In the genomic region with DNA sequence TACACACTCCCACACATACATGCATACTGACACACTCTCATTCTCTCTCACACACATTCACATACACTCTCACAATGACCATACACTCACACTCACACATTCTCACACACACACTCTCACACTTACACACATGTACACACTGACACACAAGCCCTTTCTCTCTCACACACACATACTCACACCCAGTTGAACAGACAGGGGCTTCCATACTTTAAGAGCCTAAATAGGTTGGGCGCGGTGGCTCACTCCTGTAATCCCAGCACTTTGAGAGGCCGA, we compare ENCODE assay signal across 20 cellular contexts.
A peak's percentile ranks its signal among the peaks of the same experiment; 100 is the strongest.
DNase-seq lines count a peak whose midpoint lies in the region; ATAC-seq, FAIRE-seq and TF ChIP-seq lines count a peak whose summit lies in the region.
"Had no signal": no experiment of that assay in that cellular context is flagged by ENCODE, and none has a peak within 500 bp of the region (broad histone marks: within the 10 kb centered on the region; RNA-seq: fewer than 3 reads in every experiment).

No MANE protein-coding gene starts in this region.

- no peaks in the 10 kb centered on the region for H3K79me2 ChIP-seq in HepG2 (ENCODE audit: insufficient read depth, low read length)
- H3K79me2 ChIP-seq in H1 (ENCODE audit: control insufficient read depth in 1 of 2, insufficient read depth in 2 of 2, low read length in 2 of 2) = peaks cover 0 to 4% of the 10 kb centered on the region in 2 experiments; a peak in 2 of 4 replicates
- no peaks in the 10 kb centered on the region for H3K79me2 ChIP-seq in mesendoderm (ENCODE audit: control insufficient read depth, insufficient read depth, low read length)

- H4K20me1 ChIP-seq in HepG2 (ENCODE audit: insufficient read depth, low read length) = no peaks in the 10 kb centered on the region
- H4K20me1 ChIP-seq in H1 (replicated peaks in 1 of 2; ENCODE audit: control insufficient read depth in 1 of 2, insufficient read depth in 2 of 2, low read length in 2 of 2) = peaks cover 0 to 8% of the 10 kb centered on the region in 2 experiments
- H4K20me1 ChIP-seq: BLaER1 had no signal

- H3K4me1 Mint-ChIP-seq in activated CD4-positive, alpha-beta memory T cell treated with anti-CD3 and anti-CD28 coated beads, Interleukin-2, amount 10 ng/mL, durations not matched to agents 7 days and 5 days = peaks cover 1% of the 10 kb centered on the region
- H3K4me1 Mint-ChIP-seq: CD14-positive monocyte; CD4-positive, alpha-beta memory T cell had no signal

- in situ Hi-C loops in HepG2 (cut with HindIII; ENCODE audit: extremely low pct_ligation_motif_present, low pct_unique_long_range_greater_than_20kb) = no loop called here

- H3K23me2 ChIP-seq in H1 (ENCODE audit: low read depth, low read length) = peaks cover 10% of the 10 kb centered on the region

- TF ChIP-seq EP300 in HepG2 (IDR thresholded peaks at IDR 0.05; ENCODE audit: low read depth in 2 of 2, low read length in 2 of 2) = no peak
- TF ChIP-seq EP300 in HepG2 (CRISPR knock-in tag; IDR thresholded peaks at IDR 0.05; ENCODE audit: borderline replicate concordance) = no peak
- TF ChIP-seq EP300 in H1 (IDR thresholded peaks at IDR 0.05; ENCODE audit: borderline replicate concordance in 1 of 2, low read depth in 2 of 2, low read length in 2 of 2) = no peak

- H3K4me1 ChIP-seq in HepG2 (ENCODE audit: insufficient read depth, low read length) (no peaks in the 10 kb centered on the region), right lobe of liver (peaks cover 0 to 4% (median 0%) of the 10 kb centered on the region in 4 donors), H1 (replicated peaks in 1 of 4; ENCODE audit: control insufficient read depth in 3 of 4, insufficient read depth in 4 of 4, low read length in 3 of 4) (peaks cover 0 to 24% (median 19%) of the 10 kb centered on the region in 4 experiments), mesendoderm (ENCODE audit: control insufficient read depth, low read depth, low read length) (peaks cover 15% of the 10 kb centered on the region)
- H3K4me1 ChIP-seq: A549, BLaER1 had no signal

- H3K36me3 ChIP-seq in HepG2 (replicated peaks in 1 of 2; ENCODE audit: control insufficient read depth in 1 of 2, insufficient read depth in 2 of 2, low read length in 2 of 2) (no peaks in the 10 kb centered on the region), right lobe of liver (no peaks in the 10 kb centered on the region), H1 (ENCODE audit: control insufficient read depth in 2 of 4, insufficient read depth in 4 of 4, low read length in 3 of 4) (no peaks in the 10 kb centered on the region; a peak in 1 of 8 replicates), mesendoderm (ENCODE audit: control insufficient read depth, insufficient read depth, low read length) (no peaks in the 10 kb centered on the region)
- H3K36me3 ChIP-seq: BLaER1 had no signal

- no peak overlapping the region for H3K4me3 ChIP-seq in HepG2 (replicated peaks in 1 of 3; ENCODE audit: insufficient read depth in 1 of 3, low read depth in 2 of 3, low read length in 3 of 3)
- H3K4me3 ChIP-seq in right lobe of liver = no peak overlapping the region
- H3K4me3 ChIP-seq in H1 (ENCODE audit: extremely low read depth in 1 of 4, insufficient read depth in 2 of 4, low read depth in 3 of 4, low read length in 4 of 4) = no peak overlapping the region
- H3K4me3 ChIP-seq in mesendoderm (ENCODE audit: low read length) = no peak overlapping the region
- H3K4me3 ChIP-seq: A549, BLaER1, GM23248 had no signal

- ATAC-seq in HepG2 (no peak), right lobe of liver (no peak), GM18861 (IDR thresholded peaks at IDR 0.05; ENCODE audit: unreplicated experiment) (no peak)
- ATAC-seq: A549 had no signal

- H3K27ac ChIP-seq in HepG2 (ENCODE audit: extremely low read length, insufficient read depth, low read length) (no peak overlapping the region), right lobe of liver (no peak overlapping the region), H1 (ENCODE audit: low read depth, low read length) (no peak overlapping the region), mesendoderm (ENCODE audit: low read depth, low read length) (no peak overlapping the region)
- H3K27ac ChIP-seq: 22Rv1, A549, BLaER1, GM23248 had no signal

- no peak overlapping the region for H3K27ac Mint-ChIP-seq in activated CD4-positive, alpha-beta memory T cell treated with anti-CD3 and anti-CD28 coated beads, Interleukin-2, amount 10 ng/mL, durations not matched to agents 7 days and 5 days
- H3K27ac Mint-ChIP-seq: CD14-positive monocyte; CD4-positive, alpha-beta memory T cell; HFFc6 had no signal

- no peak overlapping the region for H3K18ac ChIP-seq in H1 (ENCODE audit: extremely low read depth, low read length)
- H3K18ac ChIP-seq in mesendoderm (ENCODE audit: low read length) = no peak overlapping the region

- H3K56ac ChIP-seq in H1 (replicated peaks; ENCODE audit: insufficient read length, low read depth, low read length) = no peak overlapping the region
- no peak overlapping the region for H3K56ac ChIP-seq in mesendoderm (ENCODE audit: low read length)

- H2AK5ac ChIP-seq in H1 (ENCODE audit: low read depth, low read length) (peak overlapping the region; percentile 97), mesendoderm (ENCODE audit: low read length) (peak overlapping the region; percentile 24)

- no peak for DNase-seq in HepG2 (ENCODE audit: low spot score)
- DNase-seq in right lobe of liver = no peak
- DNase-seq in H1 (ENCODE audit: low read depth in 1 of 2, low spot score in 2 of 2) = peak in 1 of 2 experiments; percentile 22
- no peak for DNase-seq in mesendoderm
- peak; percentile 12 for DNase-seq in ureter (ENCODE audit: low spot score)
- DNase-seq in activated CD4-positive, alpha-beta memory T cell treated with anti-CD3 and anti-CD28 coated beads, Interleukin-2, amount 10 ng/mL, durations not matched to agents 7 days and 5 days = no peak
- DNase-seq in AML-193 (lab: John Stamatoyannopoulos, UW) = no peak
- DNase-seq: CD4-positive, alpha-beta memory T cell; DMS153; DMS79; GDM1; GM23248; HCEC 1CT; HFFc6 had no signal

- FAIRE-seq in HepG2 (lab: Jason Lieb, UNC) (no peak), H1 (lab: Jason Lieb, UNC) (peak; percentile 13)
- FAIRE-seq: A549, H54 had no signal

- H3K14ac ChIP-seq in H1 (ENCODE audit: insufficient read length) = no peak overlapping the region

- intact Hi-C loops in HepG2 (cut with micrococcal nuclease; ENCODE audit: unreplicated experiment) (no loop called here), right lobe of liver (cut with DNase I) (no loop called here)

- peak overlapping the region; percentile 96; the same call in 1 of the 2 replicates for H2BK12ac ChIP-seq in H1 (ENCODE audit: low read depth, low read length)

- CTCF ChIA-PET in HepG2 (lab: Yijun Ruan, JAX; ENCODE audit: low intra/inter-chr PET ratio, low total read pairs) = no interaction called here
- CTCF ChIA-PET in H1 (lab: Charles Lee; ENCODE audit: partially characterized antibody) = interaction anchor here (1.1 to 1.6 kb wide), 2 partner anchors 8 to 234 kb away, joined by 3 to 4 read pairs; no protein-coding TSS in a partner anchor
- CTCF ChIA-PET in activated CD4-positive, alpha-beta memory T cell treated with anti-CD3 and anti-CD28 coated beads, Interleukin-2, amount 10 ng/mL, durations not matched to agents 7 days and 5 days (lab: Charles Lee) = no interaction called here

- H3K9me3 Mint-ChIP-seq in activated CD4-positive, alpha-beta memory T cell treated with anti-CD3 and anti-CD28 coated beads, Interleukin-2, amount 10 ng/mL, durations not matched to agents 7 days and 5 days = no peaks in the 10 kb centered on the region
- H3K9me3 Mint-ChIP-seq: CD14-positive monocyte had no signal

- peak overlapping the region; percentile 24; the same call in 1 of the 2 replicates for H2BK20ac ChIP-seq in H1 (ENCODE audit: low read length)

- H2BK15ac ChIP-seq in H1 (ENCODE audit: low read length) (peak overlapping the region; percentile 98), mesendoderm (replicated peaks; ENCODE audit: low read depth) (no peak overlapping the region)

- H3K79me1 ChIP-seq in H1 (ENCODE audit: low read depth, low read length) (no peaks in the 10 kb centered on the region), mesendoderm (ENCODE audit: low read length) (no peaks in the 10 kb centered on the region)

- H3K4ac ChIP-seq in H1 (replicated peaks; ENCODE audit: insufficient read length, low read depth, low read length) = peak overlapping the region; percentile 80
- H3K4ac ChIP-seq in mesendoderm (ENCODE audit: low read depth, low read length) = no peak overlapping the region

- no TSS peak for BruUV-seq in HepG2 (replicated peaks; lab: Mats Ljungman, UMichigan)

- TF ChIP-seq POLR2A in HepG2 (IDR thresholded peaks at IDR 0.05; ENCODE audit: insufficient read depth in 1 of 2, low read depth in 2 of 2, low read length in 2 of 2) (no peak), right lobe of liver (IDR thresholded peaks at IDR 0.05) (no peak), H1 (IDR thresholded peaks at IDR 0.05; ENCODE audit: control extremely low read depth in 1 of 2, low read depth in 2 of 2, low read length in 2 of 2) (no peak)

- H4K91ac ChIP-seq in H1 (replicated peaks; ENCODE audit: insufficient read length, low read length) = peak overlapping the region; percentile 96

- POLR2A ChIA-PET in HepG2 (lab: Yijun Ruan, JAX) (no interaction called here), H1 (lab: Charles Lee; ENCODE audit: partially characterized antibody) (interaction anchor here (0.6 kb wide), 1 partner anchor 12 kb away, joined by 3 read pairs; no protein-coding TSS in a partner anchor)
- POLR2A ChIA-PET in activated CD4-positive, alpha-beta memory T cell treated with anti-CD3 and anti-CD28 coated beads, Interleukin-2, amount 10 ng/mL, durations not matched to agents 7 days and 5 days (lab: Charles Lee) = no interaction called here

- no peaks in the 10 kb centered on the region for H3K36me3 Mint-ChIP-seq in activated CD4-positive, alpha-beta memory T cell treated with anti-CD3 and anti-CD28 coated beads, Interleukin-2, amount 10 ng/mL, durations not matched to agents 7 days and 5 days (ENCODE audit: low read depth)
- H3K36me3 Mint-ChIP-seq: CD14-positive monocyte; CD4-positive, alpha-beta memory T cell had no signal

- H3K9ac ChIP-seq in HepG2 (ENCODE audit: insufficient read depth, low read depth, low read length) (no peak overlapping the region), H1 (replicated peaks in 1 of 4; ENCODE audit: extremely low read depth in 1 of 4, low read depth in 3 of 4, low read length in 3 of 4) (no peak overlapping the region), mesendoderm (ENCODE audit: low read length) (no peak overlapping the region)
- H3K9ac ChIP-seq: BLaER1, GM23248 had no signal

- TF ChIP-seq RAD21 in HepG2 (CRISPR knock-in tag; IDR thresholded peaks at IDR 0.05) (no peak), H1 (IDR thresholded peaks at IDR 0.05 in 1 of 2, conservative IDR thresholded peaks at IDR 0.05 in 1 of 2; ENCODE audit: low read depth in 2 of 2, low read length in 2 of 2) (no peak)

- H3K9me3 ChIP-seq in HepG2 (ENCODE audit: low read length) (no peaks in the 10 kb centered on the region), right lobe of liver (no peaks in the 10 kb centered on the region), H1 (ENCODE audit: insufficient read depth in 2 of 2, low read depth in 1 of 2, low read length in 1 of 2) (no peaks in the 10 kb centered on the region)
- H3K9me3 ChIP-seq: A549, BLaER1 had no signal

- 86% methylated on average over 3 of the region's 3 CpGs for WGBS in HepG2 (ENCODE audit: low lambda C conversion rate)
- 100% methylated on average over 1 of the region's 3 CpGs for WGBS in right lobe of liver (ENCODE audit: insufficient coverage, low coverage, low lambda C conversion rate, missing lambda C conversion rate)
- WGBS in H1 (ENCODE audit: extremely low coverage in 1 of 2, insufficient coverage in 1 of 2, insufficient read length in 1 of 2, insufficient replicate concordance in 2 of 2, low coverage in 1 of 2, low lambda C conversion rate in 2 of 2, missing lambda C conversion rate in 1 of 2), 2 experiments = 100% methylated on average over 1 of the region's 3 CpGs; no CpG with 5 or more reads in 1 of the 2 experiments
- WGBS in mesendoderm (ENCODE audit: extremely low coverage, insufficient coverage, low lambda C conversion rate) = no CpG with 5 or more reads among the region's 3 CpGs

- no peak overlapping the region for H3K4me3 Mint-ChIP-seq in activated CD4-positive, alpha-beta memory T cell treated with anti-CD3 and anti-CD28 coated beads, Interleukin-2, amount 10 ng/mL, durations not matched to agents 7 days and 5 days
- H3K4me3 Mint-ChIP-seq: CD14-positive monocyte; CD4-positive, alpha-beta memory T cell; HFFc6 had no signal

- H4K8ac ChIP-seq in H1 (ENCODE audit: extremely low read depth, insufficient read depth, low read length) (no peak overlapping the region), mesendoderm (ENCODE audit: low read depth, low read length) (no peak overlapping the region)

- no peaks in the 10 kb centered on the region for H3K27me3 ChIP-seq in HepG2 (ENCODE audit: control insufficient read depth in 1 of 2, insufficient read depth in 2 of 2, low read length in 2 of 2)
- no peaks in the 10 kb centered on the region for H3K27me3 ChIP-seq in right lobe of liver
- peaks cover 0 to 2% (median 0%) of the 10 kb centered on the region in 4 experiments; a peak in 1 of 7 replicates for H3K27me3 ChIP-seq in H1 (replicated peaks in 1 of 4; ENCODE audit: control insufficient read depth in 3 of 4, extremely low read depth in 1 of 4, insufficient read depth in 3 of 4, low read length in 3 of 4)
- H3K27me3 ChIP-seq in mesendoderm (ENCODE audit: insufficient read depth, low read length, poor library complexity) = no peaks in the 10 kb centered on the region
- H3K27me3 ChIP-seq: BLaER1 had no signal

- H2BK120ac ChIP-seq in H1 (replicated peaks; ENCODE audit: low read depth, low read length) (no peak overlapping the region), mesendoderm (ENCODE audit: low read depth, low read length) (no peak overlapping the region)

- H3K4me2 ChIP-seq in HepG2 (ENCODE audit: low read depth, low read length) (no peak overlapping the region), H1 (ENCODE audit: insufficient read depth in 1 of 2, low read depth in 2 of 2, low read length in 2 of 2) (no peak overlapping the region), mesendoderm (ENCODE audit: low read length) (no peak overlapping the region)
- H3K4me2 ChIP-seq: A549, BLaER1 had no signal

- H3K27me3 Mint-ChIP-seq in activated CD4-positive, alpha-beta memory T cell treated with anti-CD3 and anti-CD28 coated beads, Interleukin-2, amount 10 ng/mL, durations not matched to agents 7 days and 5 days = no peaks in the 10 kb centered on the region

- TF ChIP-seq CTCF in HepG2 (CRISPR knock-in tag; IDR thresholded peaks at IDR 0.05) (no peak), right lobe of liver (IDR thresholded peaks at IDR 0.05) (no peak), H1 (IDR thresholded peaks at IDR 0.05; ENCODE audit: control extremely low read depth in 1 of 3, insufficient read depth in 1 of 3, low read depth in 1 of 3, low read length in 3 of 3) (no peak)

- peak overlapping the region; percentile 76 for H2BK5ac ChIP-seq in H1 (ENCODE audit: low read depth, low read length)
- no peak overlapping the region for H2BK5ac ChIP-seq in mesendoderm (ENCODE audit: low read length)

- H2AFZ ChIP-seq in HepG2 (ENCODE audit: low read length) (no peak overlapping the region), H1 (ENCODE audit: low read length) (no peak overlapping the region)
- H2AFZ ChIP-seq: GM23248 had no signal

- H4K5ac ChIP-seq in H1 (ENCODE audit: insufficient read length, low read depth, low read length) = no peak overlapping the region
- H4K5ac ChIP-seq in mesendoderm (ENCODE audit: low read length) = no peak overlapping the region

- H3K23ac ChIP-seq in H1 (ENCODE audit: insufficient read length) (no peak overlapping the region), mesendoderm (ENCODE audit: low read length) (no peak overlapping the region)
